ENCODE assay signal across 16 cellular contexts in genomic region chr7:30487371-30487770, GRCh38. TPM values are rescaled to one million over a fixed set of nuclear protein-coding genes. Genes with fewer than 3 reads are reported as not detected.
DNase-seq lines count a peak whose midpoint lies in the region; ATAC-seq and TF ChIP-seq lines count a peak whose summit lies in the region.
"Had no signal": no experiment of that assay in that cellular context is flagged by ENCODE, and none has a peak within 500 bp of the region (broad histone marks: within the 10 kb centered on the region; RNA-seq: fewer than 3 reads in every experiment).

No MANE protein-coding gene starts in this region.

- no peaks in the 10 kb centered on the region for H3K27me3 ChIP-seq in gastrocnemius medialis
- H3K27me3 ChIP-seq in mammary epithelial cell (ENCODE audit: insufficient read depth, low read length) = no peaks in the 10 kb centered on the region
- H3K27me3 ChIP-seq: BLaER1 treated with 17β-estradiol and CSF1 and Interleukin-3, amounts not matched to agents 10 nM and 100 nM had no signal

- H3K9me3 ChIP-seq in gastrocnemius medialis (no peaks in the 10 kb centered on the region), mammary epithelial cell (replicated peaks; ENCODE audit: insufficient read depth, low read length) (peaks cover 3% of the 10 kb centered on the region)

- no peak overlapping the region for H3K27ac ChIP-seq in gastrocnemius medialis
- no peak overlapping the region for H3K27ac ChIP-seq in mammary epithelial cell (ENCODE audit: insufficient read depth, low read depth, low read length)
- H3K27ac ChIP-seq: BLaER1 treated with 17β-estradiol and CSF1 and Interleukin-3, amounts not matched to agents 10 nM and 100 nM; C4-2B had no signal

- H3K4me3 ChIP-seq in gastrocnemius medialis = no peak overlapping the region
- H3K4me3 ChIP-seq in mammary epithelial cell (replicated peaks in 1 of 3; ENCODE audit: insufficient read depth in 1 of 3, low read depth in 2 of 3, low read length in 3 of 3) = no peak overlapping the region
- H3K4me3 ChIP-seq: BLaER1 treated with 17β-estradiol and CSF1 and Interleukin-3, amounts not matched to agents 10 nM and 100 nM had no signal

- CTCF ChIA-PET in mammary epithelial cell (lab: Charles Lee; ENCODE audit: low non-redundant PET) = no interaction called here

- BruUV-seq in mammary epithelial cell (replicated peaks; lab: Mats Ljungman, UMichigan) = no TSS peak

- TF ChIP-seq POLR2A in gastrocnemius medialis (IDR thresholded peaks at IDR 0.05) = no peak

- 100% methylated on average over 1 of the region's 1 CpG for WGBS in mammary epithelial cell (ENCODE audit: low coverage, missing lambda C conversion rate)

- no peaks in the 10 kb centered on the region for H3K79me2 ChIP-seq in mammary epithelial cell (ENCODE audit: insufficient read depth, low read length)

- H2AFZ ChIP-seq in mammary epithelial cell (ENCODE audit: low read depth, low read length) = no peak overlapping the region

- ATAC-seq in Right ventricle myocardium inferior (peak; percentile 52), left ventricle myocardium superior (peak; percentile 79), left cardiac atrium (no peak), gastrocnemius medialis (peak; percentile 49 to 63)
- ATAC-seq: CD8-positive, alpha-beta T cell had no signal

- H3K36me3 ChIP-seq in gastrocnemius medialis (no peaks in the 10 kb centered on the region), mammary epithelial cell (ENCODE audit: insufficient read depth, low read length) (no peaks in the 10 kb centered on the region)

- TF ChIP-seq CTCF in gastrocnemius medialis (IDR thresholded peaks at IDR 0.05 in 4 of 5, conservative IDR thresholded peaks at IDR 0.05 in 1 of 5) (no peak), mammary epithelial cell (conservative IDR thresholded peaks at IDR 0.05 in 1 of 2, IDR thresholded peaks at IDR 0.05 in 1 of 2; ENCODE audit: extremely low read depth in 1 of 2, insufficient read depth in 1 of 2, low read depth in 1 of 2, low read length in 2 of 2) (no peak)

- H3K4me1 ChIP-seq in gastrocnemius medialis = peaks cover 0 to 10% of the 10 kb centered on the region in 2 donors
- no peaks in the 10 kb centered on the region for H3K4me1 ChIP-seq in mammary epithelial cell (ENCODE audit: insufficient read depth, low read length)
- H3K4me1 ChIP-seq: BLaER1 treated with 17β-estradiol and CSF1 and Interleukin-3, amounts not matched to agents 10 nM and 100 nM; Caco-2 had no signal

- in situ Hi-C loops in gastrocnemius medialis (cut with MboI; ENCODE audit: low sequenced_read_pairs in 4 of 4) = no loop called here
- in situ Hi-C loops in mammary epithelial cell (cut with MboI; ENCODE audit: low sequenced_read_pairs in 2 of 2) = no loop called here

- intact Hi-C loops in Right ventricle myocardium inferior (cut with DNase I) (no loop called here), cardiac septum (cut with DNase I) (no loop called here), left ventricle myocardium superior (cut with micrococcal nuclease) (no loop called here), left cardiac atrium (cut with DNase I) (no loop called here), gastrocnemius medialis (cut with DNase I; ENCODE audit: low total_unique reads) (no loop called here), mammary epithelial cell (cut with micrococcal nuclease) (no loop called here)

- dilution Hi-C loops in mammary epithelial cell (cut with HindIII; ENCODE audit: low sequenced_read_pairs) = no loop called here

- H3K9ac ChIP-seq in mammary epithelial cell (ENCODE audit: insufficient read depth, low read length) = no peak overlapping the region
- H3K9ac ChIP-seq: BLaER1 treated with 17β-estradiol and CSF1 and Interleukin-3, amounts not matched to agents 10 nM and 100 nM had no signal

- H4K20me1 ChIP-seq in mammary epithelial cell (ENCODE audit: insufficient read depth, low read length) = no peaks in the 10 kb centered on the region
- H4K20me1 ChIP-seq: BLaER1 treated with 17β-estradiol and CSF1 and Interleukin-3, amounts not matched to agents 10 nM and 100 nM had no signal

- H3K4me2 ChIP-seq in mammary epithelial cell (ENCODE audit: insufficient read depth, low read depth, low read length) = no peak overlapping the region
- H3K4me2 ChIP-seq: BLaER1 treated with 17β-estradiol and CSF1 and Interleukin-3, amounts not matched to agents 10 nM and 100 nM had no signal

- DNase-seq in Right ventricle myocardium inferior (ENCODE audit: missing footprints) (no peak), cardiac septum (ENCODE audit: low spot score) (no peak), left ventricle myocardium superior (no peak), left cardiac atrium (no peak), gastrocnemius medialis (no peak), mammary epithelial cell (no peak)
- DNase-seq: 8988T; AML-193; Caco-2; Calu3; CD4-positive, alpha-beta T cell; CD8-positive, alpha-beta T cell; DMS79 treated with DMSO at 0.1 percent for 48 hours; GF-D8 had no signal

RNA-seq across cellular contexts. Expression of gene NOD1, which starts 8.8 kb away (rescaled TPM):
- total RNA-seq in Right ventricle myocardium inferior (8.4 TPM), cardiac septum (13.2 TPM), left ventricle myocardium superior (6.9 TPM), left cardiac atrium (10 to 100 TPM; 10.6 to 18.1 TPM), gastrocnemius medialis (1 to 10 TPM; 2.3 to 4.6 (median 3.6) TPM), mammary epithelial cell (1 to 10 TPM; 6.0 to 9.7 TPM)
- polyA plus RNA-seq in mammary epithelial cell = 3.7 TPM
- polyA minus RNA-seq in mammary epithelial cell = 4.0 TPM

RNA-seq across cellular contexts. Expression of gene GGCT, which starts 17.3 kb away (rescaled TPM):
- 18.9 TPM for total RNA-seq in Right ventricle myocardium inferior
- 20.8 TPM for total RNA-seq in cardiac septum
- total RNA-seq in left ventricle myocardium superior = 18.2 TPM
- 10 to 100 TPM; 22.0 to 31.7 TPM for total RNA-seq in left cardiac atrium
- total RNA-seq in gastrocnemius medialis = 10 to 100 TPM in 3 of 4 donors, 1 to 10 TPM in 1; 7.4 to 20.0 (median 12.8) TPM
- 10 to 100 TPM; 25.7 to 60.3 TPM for total RNA-seq in mammary epithelial cell
- polyA plus RNA-seq in mammary epithelial cell = 39.7 TPM
- polyA minus RNA-seq in mammary epithelial cell = 11.5 TPM

Comparison
In these comparisons a context has a peak if more than half of its experiments do, and no peak if none do; other contexts are left out.
1. ATAC-seq: peak in Right ventricle myocardium inferior (single experiment), left ventricle myocardium superior (single experiment) and gastrocnemius medialis (2 of 2); none in left cardiac atrium (0 of 2).